Comparison of ENCODE assay signal across 1 cellular context in the genomic region with DNA sequence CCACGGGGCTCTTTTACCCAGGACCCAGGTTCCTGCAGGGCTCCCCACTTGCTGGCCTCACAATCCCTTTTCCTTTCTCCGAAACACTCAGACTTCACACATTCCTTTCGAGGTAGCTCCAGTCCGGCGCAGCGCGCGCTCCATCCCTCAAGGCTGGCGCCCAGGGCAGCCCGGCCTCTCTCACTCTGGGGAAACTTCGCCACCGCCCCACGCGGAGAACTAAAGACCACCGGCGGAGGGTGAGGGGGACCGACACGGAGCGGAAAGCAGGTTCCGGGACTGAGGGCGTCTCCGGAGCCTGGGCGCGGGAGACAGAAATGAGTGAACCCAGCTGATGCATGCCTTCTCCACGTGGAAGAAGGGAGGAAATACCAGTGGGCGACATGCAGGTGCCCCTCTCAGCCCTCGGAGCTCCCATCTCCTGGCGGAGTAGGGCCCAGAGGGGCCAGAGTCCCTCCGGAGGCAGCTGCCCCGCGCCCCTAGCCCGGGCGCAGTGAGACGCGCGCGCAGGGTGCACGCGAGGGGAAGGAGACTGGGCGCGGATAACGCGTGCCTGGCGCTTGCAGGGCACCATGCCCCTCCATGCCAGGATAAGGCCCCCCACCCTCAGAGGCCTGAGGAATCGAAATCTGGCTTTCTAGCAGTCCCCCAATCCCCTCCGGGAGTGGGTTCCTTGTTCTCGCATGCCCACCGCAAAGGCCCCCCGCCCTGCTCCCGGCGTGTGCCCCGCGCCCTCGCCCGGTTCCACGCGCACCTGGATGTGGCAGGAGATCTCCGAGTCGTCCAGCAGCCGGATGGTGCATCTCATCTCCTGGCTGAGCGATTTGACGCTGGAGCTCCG.
A peak's percentile ranks its signal among the peaks of the same experiment; 100 is the strongest.
TF ChIP-seq lines count a peak whose summit lies in the region.

No MANE protein-coding gene starts in this region.

TF ChIP-seq in HepG2, 621 proteins besides CTCF, POLR2A, EP300 and RAD21 (continued from another document and continues in another):
- TF ChIP-seq, protein P1, sequence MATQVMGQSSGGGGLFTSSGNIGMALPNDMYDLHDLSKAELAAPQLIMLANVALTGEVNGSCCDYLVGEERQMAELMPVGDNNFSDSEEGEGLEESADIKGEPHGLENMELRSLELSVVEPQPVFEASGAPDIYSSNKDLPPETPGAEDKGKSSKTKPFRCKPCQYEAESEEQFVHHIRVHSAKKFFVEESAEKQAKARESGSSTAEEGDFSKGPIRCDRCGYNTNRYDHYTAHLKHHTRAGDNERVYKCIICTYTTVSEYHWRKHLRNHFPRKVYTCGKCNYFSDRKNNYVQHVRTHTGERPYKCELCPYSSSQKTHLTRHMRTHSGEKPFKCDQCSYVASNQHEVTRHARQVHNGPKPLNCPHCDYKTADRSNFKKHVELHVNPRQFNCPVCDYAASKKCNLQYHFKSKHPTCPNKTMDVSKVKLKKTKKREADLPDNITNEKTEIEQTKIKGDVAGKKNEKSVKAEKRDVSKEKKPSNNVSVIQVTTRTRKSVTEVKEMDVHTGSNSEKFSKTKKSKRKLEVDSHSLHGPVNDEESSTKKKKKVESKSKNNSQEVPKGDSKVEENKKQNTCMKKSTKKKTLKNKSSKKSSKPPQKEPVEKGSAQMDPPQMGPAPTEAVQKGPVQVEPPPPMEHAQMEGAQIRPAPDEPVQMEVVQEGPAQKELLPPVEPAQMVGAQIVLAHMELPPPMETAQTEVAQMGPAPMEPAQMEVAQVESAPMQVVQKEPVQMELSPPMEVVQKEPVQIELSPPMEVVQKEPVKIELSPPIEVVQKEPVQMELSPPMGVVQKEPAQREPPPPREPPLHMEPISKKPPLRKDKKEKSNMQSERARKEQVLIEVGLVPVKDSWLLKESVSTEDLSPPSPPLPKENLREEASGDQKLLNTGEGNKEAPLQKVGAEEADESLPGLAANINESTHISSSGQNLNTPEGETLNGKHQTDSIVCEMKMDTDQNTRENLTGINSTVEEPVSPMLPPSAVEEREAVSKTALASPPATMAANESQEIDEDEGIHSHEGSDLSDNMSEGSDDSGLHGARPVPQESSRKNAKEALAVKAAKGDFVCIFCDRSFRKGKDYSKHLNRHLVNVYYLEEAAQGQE (IDR thresholded peaks at IDR 0.05; ENCODE audit: borderline replicate concordance in 1 of 2, low read depth in 1 of 2, low read length in 2 of 2), result no peak
- TF ChIP-seq HIVEP1 (CRISPR knock-in tag; IDR thresholded peaks at IDR 0.05) (no peak), PATZ1 (CRISPR knock-in tag; IDR thresholded peaks at IDR 0.05) (no peak), TCF12 (IDR thresholded peaks at IDR 0.05) (no peak), TCF12 (CRISPR knock-in tag; IDR thresholded peaks at IDR 0.05) (no peak), ZNF180 (CRISPR knock-in tag; IDR thresholded peaks at IDR 0.05; ENCODE audit: borderline replicate concordance, low read depth) (no peak), SP4 (CRISPR knock-in tag; IDR thresholded peaks at IDR 0.05) (no peak), ZNF557 (CRISPR knock-in tag; IDR thresholded peaks at IDR 0.05) (no peak), GFI1 (CRISPR knock-in tag; IDR thresholded peaks at IDR 0.05; ENCODE audit: borderline replicate concordance) (no peak), SRSF9 (IDR thresholded peaks at IDR 0.05; ENCODE audit: borderline replicate concordance, insufficient read depth, low read depth, low read length, poor library complexity, severe bottlenecking) (no peak), RAD51 (IDR thresholded peaks at IDR 0.05; ENCODE audit: borderline replicate concordance) (no peak), ONECUT2 (CRISPR knock-in tag; IDR thresholded peaks at IDR 0.05) (no peak), ZNF772 (CRISPR knock-in tag; IDR thresholded peaks at IDR 0.05) (0 out of 2 replicates have a peak, but pooled peaks have one; percentile 13), REPIN1 (CRISPR knock-in tag; IDR thresholded peaks at IDR 0.05; ENCODE audit: borderline replicate concordance, low read depth) (peak; percentile 3; the same call in 1 of the 2 replicates), SAFB2 (CRISPR knock-in tag; IDR thresholded peaks at IDR 0.05; ENCODE audit: borderline replicate concordance, low read depth) (no peak), ZNF251 (CRISPR knock-in tag; IDR thresholded peaks at IDR 0.05) (no peak), MIXL1 (CRISPR knock-in tag; IDR thresholded peaks at IDR 0.05) (no peak), NR2F6 (IDR thresholded peaks at IDR 0.05) (no peak), NR2F6 (CRISPR knock-in tag; IDR thresholded peaks at IDR 0.05) (no peak), KLF15 (CRISPR knock-in tag; IDR thresholded peaks at IDR 0.05; ENCODE audit: borderline replicate concordance) (no peak), TBX3 (IDR thresholded peaks at IDR 0.05; ENCODE audit: borderline replicate concordance) (no peak), SIN3A (IDR thresholded peaks at IDR 0.05; ENCODE audit: borderline replicate concordance, low read depth, low read length) (no peak), ZKSCAN8 (CRISPR knock-in tag; IDR thresholded peaks at IDR 0.05; ENCODE audit: borderline replicate concordance) (no peak), SIX1 (CRISPR knock-in tag; IDR thresholded peaks at IDR 0.05; ENCODE audit: borderline replicate concordance) (no peak), TCF7 (IDR thresholded peaks at IDR 0.05; ENCODE audit: low read depth) (no peak), ZNF280D (CRISPR knock-in tag; IDR thresholded peaks at IDR 0.05) (no peak), BHLHE40 (IDR thresholded peaks at IDR 0.05; ENCODE audit: low read length) (no peak), TCF7L2 (IDR thresholded peaks at IDR 0.05; ENCODE audit: low read depth, low read length) (no peak), ADNP (CRISPR knock-in tag; IDR thresholded peaks at IDR 0.05) (no peak), HHEX (CRISPR knock-in tag; IDR thresholded peaks at IDR 0.05) (no peak), YEATS4 (CRISPR knock-in tag; IDR thresholded peaks at IDR 0.05; ENCODE audit: borderline replicate concordance) (peak; percentile 8; the same call in 1 of the 2 replicates), ISX (CRISPR knock-in tag; conservative IDR thresholded peaks at IDR 0.05) (no peak), FOXO4 (CRISPR knock-in tag; conservative IDR thresholded peaks at IDR 0.05) (no peak), ZNF230 (CRISPR knock-in tag; IDR thresholded peaks at IDR 0.05) (0 out of 2 replicates have a peak, but pooled peaks have one; percentile 21), ZSCAN30 (CRISPR knock-in tag; IDR thresholded peaks at IDR 0.05) (no peak), ZBTB8A (CRISPR knock-in tag; IDR thresholded peaks at IDR 0.05; ENCODE audit: borderline replicate concordance, low read depth) (0 out of 2 replicates have a peak, but pooled peaks have one; percentile 23), ZBTB3 (CRISPR knock-in tag; IDR thresholded peaks at IDR 0.05; ENCODE audit: borderline replicate concordance, low read depth) (no peak), ZNF746 (CRISPR knock-in tag; IDR thresholded peaks at IDR 0.05) (0 out of 2 replicates have a peak, but pooled peaks have one; percentile 39), ESRRA (CRISPR knock-in tag; IDR thresholded peaks at IDR 0.05; ENCODE audit: low read depth) (no peak), MYNN (CRISPR knock-in tag; IDR thresholded peaks at IDR 0.05; ENCODE audit: low read depth) (no peak), TERF1 (CRISPR knock-in tag; IDR thresholded peaks at IDR 0.05) (no peak), ZNF224 (CRISPR knock-in tag; IDR thresholded peaks at IDR 0.05) (peak; percentile 87; the same call in 1 of the 2 replicates)
- TF ChIP-seq, protein P2, sequence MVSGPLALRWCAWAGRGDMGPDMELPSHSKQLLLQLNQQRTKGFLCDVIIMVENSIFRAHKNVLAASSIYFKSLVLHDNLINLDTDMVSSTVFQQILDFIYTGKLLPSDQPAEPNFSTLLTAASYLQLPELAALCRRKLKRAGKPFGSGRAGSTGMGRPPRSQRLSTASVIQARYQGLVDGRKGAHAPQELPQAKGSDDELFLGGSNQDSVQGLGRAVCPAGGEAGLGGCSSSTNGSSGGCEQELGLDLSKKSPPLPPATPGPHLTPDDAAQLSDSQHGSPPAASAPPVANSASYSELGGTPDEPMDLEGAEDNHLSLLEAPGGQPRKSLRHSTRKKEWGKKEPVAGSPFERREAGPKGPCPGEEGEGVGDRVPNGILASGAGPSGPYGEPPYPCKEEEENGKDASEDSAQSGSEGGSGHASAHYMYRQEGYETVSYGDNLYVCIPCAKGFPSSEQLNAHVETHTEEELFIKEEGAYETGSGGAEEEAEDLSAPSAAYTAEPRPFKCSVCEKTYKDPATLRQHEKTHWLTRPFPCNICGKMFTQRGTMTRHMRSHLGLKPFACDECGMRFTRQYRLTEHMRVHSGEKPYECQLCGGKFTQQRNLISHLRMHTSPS (CRISPR knock-in tag; IDR thresholded peaks at IDR 0.05; ENCODE audit: low read depth), result 0 out of 2 replicates have a peak, but pooled peaks have one; percentile 43
- TF ChIP-seq, protein P3, sequence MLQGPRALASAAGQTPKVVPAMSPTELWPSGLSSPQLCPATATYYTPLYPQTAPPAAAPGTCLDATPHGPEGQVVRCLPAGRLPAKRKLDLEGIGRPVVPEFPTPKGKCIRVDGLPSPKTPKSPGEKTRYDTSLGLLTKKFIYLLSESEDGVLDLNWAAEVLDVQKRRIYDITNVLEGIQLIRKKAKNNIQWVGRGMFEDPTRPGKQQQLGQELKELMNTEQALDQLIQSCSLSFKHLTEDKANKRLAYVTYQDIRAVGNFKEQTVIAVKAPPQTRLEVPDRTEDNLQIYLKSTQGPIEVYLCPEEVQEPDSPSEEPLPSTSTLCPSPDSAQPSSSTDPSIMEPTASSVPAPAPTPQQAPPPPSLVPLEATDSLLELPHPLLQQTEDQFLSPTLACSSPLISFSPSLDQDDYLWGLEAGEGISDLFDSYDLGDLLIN (CRISPR knock-in tag; IDR thresholded peaks at IDR 0.05; ENCODE audit: borderline replicate concordance), result no peak
- TF ChIP-seq, protein P4, sequence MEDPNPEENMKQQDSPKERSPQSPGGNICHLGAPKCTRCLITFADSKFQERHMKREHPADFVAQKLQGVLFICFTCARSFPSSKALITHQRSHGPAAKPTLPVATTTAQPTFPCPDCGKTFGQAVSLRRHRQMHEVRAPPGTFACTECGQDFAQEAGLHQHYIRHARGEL (CRISPR knock-in tag; IDR thresholded peaks at IDR 0.05), result no peak
- TF ChIP-seq, protein P5, sequence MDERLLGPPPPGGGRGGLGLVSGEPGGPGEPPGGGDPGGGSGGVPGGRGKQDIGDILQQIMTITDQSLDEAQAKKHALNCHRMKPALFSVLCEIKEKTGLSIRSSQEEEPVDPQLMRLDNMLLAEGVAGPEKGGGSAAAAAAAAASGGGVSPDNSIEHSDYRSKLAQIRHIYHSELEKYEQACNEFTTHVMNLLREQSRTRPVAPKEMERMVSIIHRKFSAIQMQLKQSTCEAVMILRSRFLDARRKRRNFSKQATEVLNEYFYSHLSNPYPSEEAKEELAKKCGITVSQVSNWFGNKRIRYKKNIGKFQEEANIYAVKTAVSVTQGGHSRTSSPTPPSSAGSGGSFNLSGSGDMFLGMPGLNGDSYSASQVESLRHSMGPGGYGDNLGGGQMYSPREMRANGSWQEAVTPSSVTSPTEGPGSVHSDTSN (CRISPR knock-in tag; IDR thresholded peaks at IDR 0.05), result no peak
